In the genomic region with DNA sequence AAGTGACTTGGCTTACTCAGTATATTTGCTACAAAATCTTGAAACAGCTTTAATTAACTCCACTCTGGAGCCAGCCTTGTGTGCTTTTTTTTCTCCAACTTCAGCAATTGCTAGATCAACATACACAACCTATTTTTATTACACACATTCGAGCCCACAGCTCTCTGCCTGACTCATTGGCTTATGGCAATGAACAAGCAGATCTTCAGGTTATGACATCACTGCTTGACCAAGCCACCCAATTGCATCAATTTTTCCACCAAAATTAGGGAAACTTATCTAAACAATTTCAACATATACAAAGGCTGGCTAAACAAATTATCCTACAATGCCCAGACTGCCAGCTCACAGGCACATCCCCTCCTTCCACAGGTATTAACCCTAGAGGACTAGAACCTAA, we compare ENCODE assay signal across 16 cellular contexts. TPM values are rescaled to one million over a fixed set of nuclear protein-coding genes. Genes with fewer than 3 reads are reported as not detected.
DNase-seq lines count a peak whose midpoint lies in the region; ATAC-seq, FAIRE-seq and TF ChIP-seq lines count a peak whose summit lies in the region.
"Had no signal": no experiment of that assay in that cellular context is flagged by ENCODE, and none has a peak within 500 bp of the region (broad histone marks: within the 10 kb centered on the region; RNA-seq: fewer than 3 reads in every experiment).

No MANE protein-coding gene starts in this region.

- no peak overlapping the region for H3K27ac ChIP-seq in IMR-90 (ENCODE audit: insufficient read depth, low read length)
- no peak overlapping the region for H3K27ac ChIP-seq in astrocyte (ENCODE audit: low read depth, low read length)
- no peak overlapping the region for H3K27ac ChIP-seq in right cardiac atrium (ENCODE audit: low read length)
- H3K27ac ChIP-seq: lower lobe of right lung, neural progenitor cell had no signal

- H3K4me2 ChIP-seq in IMR-90 (ENCODE audit: low read depth, low read length) (peak overlapping the region; percentile 8; the same call in 1 of the 2 replicates), astrocyte (ENCODE audit: low read length) (no peak overlapping the region)
- H3K4me2 ChIP-seq: neural progenitor cell, smooth muscle cell had no signal

- no peaks in the 10 kb centered on the region for H4K20me1 ChIP-seq in IMR-90 (ENCODE audit: insufficient read depth, low read length)
- no peaks in the 10 kb centered on the region for H4K20me1 ChIP-seq in astrocyte (ENCODE audit: insufficient read depth, low read length)

- no peak overlapping the region for H3K56ac ChIP-seq in IMR-90 (ENCODE audit: extremely low read depth, insufficient read depth, low read length)

- peak; percentile 72 for DNase-seq in CD1c-positive myeloid dendritic cell (ENCODE audit: extremely low spot score)
- peak; percentile 93 for DNase-seq in IMR-90
- DNase-seq in astrocyte (ENCODE audit: low read depth) = peak; percentile 46
- DNase-seq in kidney tubule cell (ENCODE audit: low spot score) = peak; percentile 30
- no peak for DNase-seq in right cardiac atrium
- DNase-seq in mucosa of descending colon = no peak
- DNase-seq in cerebellar nuclear complex (lab: John Stamatoyannopoulos, UW) = no peak
- no peak for DNase-seq in NCI-H2081 (lab: John Stamatoyannopoulos, UW)
- DNase-seq: activated CD8-positive, alpha-beta memory T cell treated with anti-CD3 and anti-CD28 coated beads for 24 hours; activated gamma-delta T cell; lower lobe of right lung; NCI-H187 treated with DMSO at 0.1 percent for 48 hours had no signal

- no peak overlapping the region for H2AK5ac ChIP-seq in IMR-90 (ENCODE audit: low read depth, low read length)

- dilution Hi-C loops in IMR-90 (cut with HindIII; ENCODE audit: low sequenced_read_pairs, unreplicated experiment) = no loop called here

- H2BK20ac ChIP-seq in IMR-90 (ENCODE audit: low read depth, low read length) = no peak overlapping the region; the same call in 1 of the 2 replicates

- H3K27me3 Mint-ChIP-seq in astrocyte (ENCODE audit: low read depth, unreplicated experiment) = no peaks in the 10 kb centered on the region
- H3K27me3 Mint-ChIP-seq: IgD-negative memory B cell had no signal

- no peak for TF ChIP-seq RAD21 in IMR-90 (IDR thresholded peaks at IDR 0.05; ENCODE audit: low read length)

- POLR2A ChIA-PET in IMR-90 (lab: Charles Lee; ENCODE audit: unreplicated experiment) = no interaction called here

- no peak overlapping the region for H4K91ac ChIP-seq in IMR-90 (ENCODE audit: insufficient read depth, low read depth, low read length)

- H2BK120ac ChIP-seq in IMR-90 (ENCODE audit: low read depth, low read length) = no peak overlapping the region

- no peak overlapping the region for H3K9ac ChIP-seq in IMR-90 (ENCODE audit: low read depth, low read length)
- H3K9ac ChIP-seq in astrocyte (ENCODE audit: low read length) = no peak overlapping the region
- H3K9ac ChIP-seq: neural progenitor cell had no signal

- CTCF ChIA-PET in IMR-90 (lab: Yijun Ruan, JAX) = no interaction called here

- H2BK5ac ChIP-seq in IMR-90 (ENCODE audit: low read depth, low read length, poor library complexity, severe bottlenecking) = peak overlapping the region; percentile 36

- H2AFZ ChIP-seq in IMR-90 (replicated peaks; ENCODE audit: low read length, poor library complexity) (no peak overlapping the region), astrocyte (ENCODE audit: low read depth, low read length) (no peak overlapping the region)
- H2AFZ ChIP-seq: neural progenitor cell had no signal

- no peaks in the 10 kb centered on the region for H3K79me2 ChIP-seq in astrocyte (ENCODE audit: insufficient read depth, low read length)

- FAIRE-seq in astrocyte (lab: Jason Lieb, UNC) = no peak
- FAIRE-seq: TTC549 had no signal

- H3K23ac ChIP-seq in IMR-90 (ENCODE audit: low read depth, low read length) = no peak overlapping the region

- TF ChIP-seq CTCF in IMR-90 (conservative IDR thresholded peaks at IDR 0.05; ENCODE audit: low read depth, low read length) (no peak), astrocyte (IDR thresholded peaks at IDR 0.05; ENCODE audit: insufficient read depth, low read depth, low read length) (no peak), mucosa of descending colon (IDR thresholded peaks at IDR 0.05) (no peak)

- H3K4me1 ChIP-seq in IMR-90 (ENCODE audit: control insufficient read depth, insufficient read depth, low read length) (no peaks in the 10 kb centered on the region; the same call in 1 of the 2 replicates), astrocyte (ENCODE audit: insufficient read depth, low read length) (no peaks in the 10 kb centered on the region), right cardiac atrium (ENCODE audit: control insufficient read depth, insufficient read depth, low read length) (no peaks in the 10 kb centered on the region), mucosa of descending colon (ENCODE audit: low read depth) (no peaks in the 10 kb centered on the region)
- H3K4me1 ChIP-seq: lower lobe of right lung, neural progenitor cell had no signal

- H3K79me1 ChIP-seq in IMR-90 (ENCODE audit: low read depth in 1 of 2, low read length in 2 of 2) = peaks cover 0 to 13% of the 10 kb centered on the region in 2 experiments; a peak in 2 of 4 replicates

- H3K4me3 ChIP-seq in IMR-90 (ENCODE audit: insufficient read depth, low read depth, low read length) (no peak overlapping the region), astrocyte (ENCODE audit: insufficient read depth, low read depth, low read length) (no peak overlapping the region), right cardiac atrium (ENCODE audit: low read length) (no peak overlapping the region), mucosa of descending colon (no peak overlapping the region)
- H3K4me3 ChIP-seq: lower lobe of right lung, neural progenitor cell, smooth muscle cell had no signal

- no peak overlapping the region for H3K4ac ChIP-seq in IMR-90 (ENCODE audit: low read depth, low read length)

- H2BK15ac ChIP-seq in IMR-90 (ENCODE audit: low read depth, low read length) = no peak overlapping the region

- H3K27ac Mint-ChIP-seq in astrocyte (ENCODE audit: unreplicated experiment) = no peak overlapping the region
- H3K27ac Mint-ChIP-seq: IgD-negative memory B cell, neural progenitor cell had no signal

- no peaks in the 10 kb centered on the region for H3K4me1 Mint-ChIP-seq in astrocyte (ENCODE audit: low read depth, unreplicated experiment)
- H3K4me1 Mint-ChIP-seq: neural progenitor cell had no signal

- no peak overlapping the region for H3K18ac ChIP-seq in IMR-90 (ENCODE audit: low read depth, low read length)

- no peaks in the 10 kb centered on the region for H3K9me1 ChIP-seq in IMR-90 (ENCODE audit: insufficient read depth, low read length)

- no peak for TF ChIP-seq POLR2A in IMR-90 (IDR thresholded peaks at IDR 0.05; ENCODE audit: low read depth, low read length)

- H2AK9ac ChIP-seq in IMR-90 (replicated peaks; ENCODE audit: low read depth, low read length, poor library complexity) = no peak overlapping the region

- ATAC-seq in IMR-90 (ENCODE audit: low read depth) (peak; percentile 73), right cardiac atrium (no peak), mucosa of descending colon (no peak)
- ATAC-seq: lower lobe of right lung had no signal

- H3K36me3 ChIP-seq in IMR-90 (ENCODE audit: control insufficient read depth, insufficient read depth, low read length) = no peaks in the 10 kb centered on the region; the same call in 1 of the 2 replicates
- H3K36me3 ChIP-seq in astrocyte (ENCODE audit: insufficient read depth, low read length) = no peaks in the 10 kb centered on the region
- no peaks in the 10 kb centered on the region for H3K36me3 ChIP-seq in mucosa of descending colon (ENCODE audit: low read depth)
- H3K36me3 ChIP-seq: lower lobe of right lung, neural progenitor cell had no signal

- WGBS in IMR-90 (ENCODE audit: extremely low coverage in 2 of 2, insufficient read length in 1 of 2), 2 experiments = 0% methylated on average over 1 of the region's 1 CpG; no CpG with 5 or more reads in 1 of the 2 experiments
- WGBS in right cardiac atrium = 56% methylated on average over 1 of the region's 1 CpG

- H3K9me3 ChIP-seq in IMR-90 (ENCODE audit: control insufficient read depth, insufficient read depth, low read length) (peaks cover 21% of the 10 kb centered on the region), astrocyte (ENCODE audit: insufficient read depth, low read depth, low read length) (peaks cover 16% of the 10 kb centered on the region), right cardiac atrium (ENCODE audit: control insufficient read depth, low read length) (peaks cover 1% of the 10 kb centered on the region), mucosa of descending colon (peaks cover 32% of the 10 kb centered on the region)

- intact Hi-C loops in IMR-90 (cut with micrococcal nuclease) = loop anchor here (5.0 kb wide), 1 partner anchor 36 kb away; no protein-coding TSS in a partner anchor
- intact Hi-C loops in right cardiac atrium (cut with DNase I) = no loop called here
- intact Hi-C loops in mucosa of descending colon (cut with DNase I, micrococcal nuclease) = no loop called here

- H4K5ac ChIP-seq in IMR-90 (ENCODE audit: low read depth, low read length) = no peak overlapping the region

- no peak overlapping the region for H3K4me3 Mint-ChIP-seq in astrocyte (ENCODE audit: unreplicated experiment)
- H3K4me3 Mint-ChIP-seq: IgD-negative memory B cell, neural progenitor cell had no signal

- in situ Hi-C loops in IMR-90 (cut with MboI; ENCODE audit: low sequenced_read_pairs) = no loop called here

- H3K27me3 ChIP-seq in IMR-90 (ENCODE audit: control insufficient read depth, insufficient read depth, low read length) (no peaks in the 10 kb centered on the region), astrocyte (ENCODE audit: insufficient read depth, low read length) (no peaks in the 10 kb centered on the region), right cardiac atrium (ENCODE audit: control insufficient read depth, insufficient read depth) (no peaks in the 10 kb centered on the region)
- H3K27me3 ChIP-seq: neural progenitor cell had no signal

- peaks cover 30% of the 10 kb centered on the region for H3K9me3 Mint-ChIP-seq in astrocyte (ENCODE audit: unreplicated experiment)

- H3K14ac ChIP-seq in IMR-90 (replicated peaks; ENCODE audit: low read depth, low read length) = no peak overlapping the region

- peaks cover 14% of the 10 kb centered on the region for H3K36me3 Mint-ChIP-seq in astrocyte (ENCODE audit: low read depth, unreplicated experiment)

- no TSS peak for BruUV-seq in IMR-90 (replicated peaks; lab: Mats Ljungman, UMichigan)

- H4K8ac ChIP-seq in IMR-90 (ENCODE audit: low read depth in 2 of 2, low read length in 2 of 2) = no peak overlapping the region

TF ChIP-seq in IMR-90, 13 proteins besides CTCF, POLR2A, EP300 and RAD21 (continues in another document):
- 0 out of 2 replicates have a peak, but pooled peaks have one; percentile 20 for TF ChIP-seq FOS (IDR thresholded peaks at IDR 0.05; ENCODE audit: low read depth, low read length)
- peak; percentile 90 for TF ChIP-seq NFE2L2 (IDR thresholded peaks at IDR 0.05; ENCODE audit: low read depth, low read length)

RNA-seq across cellular contexts. Expression of a gene that starts 39.6 kb away (rescaled TPM):
- 68.3 and 85.9 TPM in 2 replicates for total RNA-seq in IMR-90 (2012; rRNA removed)
- 35.2 and 38.1 TPM in 2 replicates for polyA plus RNA-seq in IMR-90 (2012; rRNA removed)
- 25.1 and 25.3 TPM in 2 replicates for polyA plus RNA-seq in IMR-90 (2012; cell fraction: cytosol; rRNA removed)
- polyA plus RNA-seq in IMR-90 (2012; cell fraction: nucleus; rRNA removed; ENCODE audit: low replicate concordance) = 25.1 and 56.4 TPM in 2 replicates
- total RNA-seq in astrocyte = 26.0 and 31.5 TPM in 2 replicates
- 10 to 100 TPM; 35.1 to 43.4 (median 40.3) TPM for total RNA-seq in right cardiac atrium
- polyA plus RNA-seq in right cardiac atrium = 10.6 TPM
- total RNA-seq in mucosa of descending colon = 10 to 100 TPM; 11.6 to 16.5 (median 14.7) TPM

Comparison
In these comparisons a context has a peak if more than half of its experiments do, and no peak if none do; other contexts are left out.
1. DNase-seq: peak in CD1c-positive myeloid dendritic cell (single experiment), IMR-90 (single experiment), astrocyte (single experiment) and kidney tubule cell (single experiment); none in right cardiac atrium (0 of 3), mucosa of descending colon (0 of 3), cerebellar nuclear complex (0 of 2) and NCI-H2081 (0 of 2).